ENCODE assay signal across 9 cellular contexts in genomic region chr6:70166088-70166958, GRCh38.
DNase-seq lines count a peak whose midpoint lies in the region; ATAC-seq and TF ChIP-seq lines count a peak whose summit lies in the region.
"Had no signal": no experiment of that assay in that cellular context is flagged by ENCODE, and none has a peak within 500 bp of the region (broad histone marks: within the 10 kb centered on the region; RNA-seq: fewer than 3 reads in every experiment).

No MANE protein-coding gene starts in this region.

- TF ChIP-seq CTCF in GM10248 (IDR thresholded peaks at IDR 0.05; ENCODE audit: control extremely low read depth, extremely low read depth, low read depth, missing control alignments) (peak; percentile 70), HFF-Myc (IDR thresholded peaks at IDR 0.05; ENCODE audit: low read depth, low read length, missing control alignments) (peak; percentile 58), activated B cell treated with CpG ODN at 0.5 μM for 24 hours (IDR thresholded peaks at IDR 0.05) (no peak)

- POLR2A ChIA-PET in GM10248 (lab: Yijun Ruan, JAX) (no interaction called here), activated B cell treated with CpG ODN at 0.5 μM for 24 hours (lab: Charles Lee) (no interaction called here)

- no peak overlapping the region for H3K27ac ChIP-seq in neuronal stem cell (replicated peaks; ENCODE audit: low read length)

- H3K36me3 ChIP-seq in MG63: no peaks in the 10 kb centered on the region
- H3K36me3 ChIP-seq in neuronal stem cell (replicated peaks in 1 of 2; ENCODE audit: control insufficient read depth in 2 of 2, insufficient read depth in 2 of 2, low read length in 2 of 2): no peaks in the 10 kb centered on the region

- no peak overlapping the region for H3K23ac ChIP-seq in neuronal stem cell (ENCODE audit: low read depth, low read length, poor library complexity)

- no peak overlapping the region for H3K9ac ChIP-seq in neuronal stem cell (ENCODE audit: low read depth, low read length, poor library complexity)

- H3K14ac ChIP-seq in neuronal stem cell (ENCODE audit: low read length): no peak overlapping the region

- H3K4me1 ChIP-seq in neuronal stem cell (ENCODE audit: control insufficient read depth in 2 of 2, insufficient read depth in 1 of 2, low read depth in 1 of 2, low read length in 2 of 2): no peaks in the 10 kb centered on the region

- no peak overlapping the region for H2AK5ac ChIP-seq in neuronal stem cell (ENCODE audit: low read depth, low read length)

- no peak overlapping the region for H2BK5ac ChIP-seq in neuronal stem cell (ENCODE audit: low read length)

- H3K27me3 Mint-ChIP-seq in activated B cell treated with CpG ODN at 0.5 μM for 24 hours: no peaks in the 10 kb centered on the region

- peak overlapping the region; percentile 89 for H2AFZ ChIP-seq in neuronal stem cell (ENCODE audit: low read length)

- H2BK15ac ChIP-seq in neuronal stem cell (ENCODE audit: low read length): no peak overlapping the region

- DNase-seq in A172 (ENCODE audit: low spot score) (peak; percentile 29), GM10248 (ENCODE audit: extremely low spot score) (peak; percentile 50), HFF-Myc (ENCODE audit: extremely low read depth, low read depth) (peak; percentile 2), MG63 (peak; percentile 44), activated B cell treated with CpG ODN at 0.5 μM for 24 hours (no peak), fibroblast of the conjunctiva (ENCODE audit: low read depth) (peak; percentile 14), neuronal stem cell (ENCODE audit: low spot score) (peak; percentile 38), cerebellar nuclear complex (lab: John Stamatoyannopoulos, UW) (no peak)

- H3K4me3 ChIP-seq in HFF-Myc (replicated peaks; ENCODE audit: low read depth, low read length): no peak overlapping the region
- H3K4me3 ChIP-seq in MG63: peak overlapping the region; percentile 8; the same call in 1 of the 2 replicates
- H3K4me3 ChIP-seq in neuronal stem cell (ENCODE audit: low read length in 2 of 2): peak overlapping the region in 1 of 2 donors; percentile 22

- no peak overlapping the region for H2BK12ac ChIP-seq in neuronal stem cell (ENCODE audit: low read length)

- H4K8ac ChIP-seq in neuronal stem cell (ENCODE audit: low read depth, low read length): no peak overlapping the region

- peak overlapping the region; percentile 4 for H3K27ac Mint-ChIP-seq in activated B cell treated with CpG ODN at 0.5 μM for 24 hours
- H3K27ac Mint-ChIP-seq: naive thymus-derived CD4-positive, alpha-beta T cell had no signal

- H3K27me3 ChIP-seq in MG63: peaks cover 18% of the 10 kb centered on the region
- H3K27me3 ChIP-seq in neuronal stem cell (ENCODE audit: control insufficient read depth in 3 of 3, insufficient read depth in 3 of 3, low read depth in 1 of 3, low read length in 3 of 3): no peaks in the 10 kb centered on the region

- H3K4me3 Mint-ChIP-seq in activated B cell treated with CpG ODN at 0.5 μM for 24 hours: no peak overlapping the region

- no peak overlapping the region for H2BK120ac ChIP-seq in neuronal stem cell (ENCODE audit: low read depth, low read length)

- no peaks in the 10 kb centered on the region for H3K79me1 ChIP-seq in neuronal stem cell (ENCODE audit: low read depth, low read length)

- no peak overlapping the region for H4K91ac ChIP-seq in neuronal stem cell (ENCODE audit: low read depth, low read length, poor library complexity)

- H3K9me3 ChIP-seq in MG63 (no peaks in the 10 kb centered on the region), neuronal stem cell (replicated peaks in 1 of 2; ENCODE audit: control insufficient read depth in 2 of 2, insufficient read depth in 1 of 2, low read depth in 1 of 2, low read length in 2 of 2) (no peaks in the 10 kb centered on the region)

- peaks cover 4% of the 10 kb centered on the region for H3K9me3 Mint-ChIP-seq in activated B cell treated with CpG ODN at 0.5 μM for 24 hours

- intact Hi-C loops in activated B cell treated with CpG ODN at 0.5 μM for 24 hours (cut with micrococcal nuclease): loop anchor here (1.0 to 5.0 kb wide), 3 partner anchors 331 to 1289 kb away; no protein-coding TSS in a partner anchor

- ATAC-seq in activated B cell treated with CpG ODN at 0.5 μM for 24 hours (ENCODE audit: low read depth): peak; percentile 52
- ATAC-seq: naive thymus-derived CD4-positive, alpha-beta T cell had no signal

- H3K4me2 ChIP-seq in neuronal stem cell (ENCODE audit: insufficient read depth, low read length, poor library complexity, severe bottlenecking): no peak overlapping the region

- peaks cover 77% of the 10 kb centered on the region for H3K36me3 Mint-ChIP-seq in activated B cell treated with CpG ODN at 0.5 μM for 24 hours (ENCODE audit: low read depth)
- H3K36me3 Mint-ChIP-seq: naive thymus-derived CD4-positive, alpha-beta T cell had no signal

- H3K4me1 Mint-ChIP-seq in activated B cell treated with CpG ODN at 0.5 μM for 24 hours: no peaks in the 10 kb centered on the region

- no CpG with 5 or more reads among the region's 24 CpGs for WGBS in neuronal stem cell (ENCODE audit: extremely low coverage in 2 of 2, insufficient read length in 2 of 2, insufficient replicate concordance in 1 of 2), 2 donors

- no peak overlapping the region for H3K4ac ChIP-seq in neuronal stem cell (ENCODE audit: low read length)

- CTCF ChIA-PET in GM10248 (lab: Yijun Ruan, JAX) (interaction anchor here (0.6 to 3.2 kb wide), 12 partner anchors 11 to 1294 kb away, joined by 3 to 21 read pairs (median 4); no protein-coding TSS in a partner anchor), activated B cell treated with CpG ODN at 0.5 μM for 24 hours (lab: Charles Lee) (interaction anchor here (1.3 kb wide), 3 partner anchors 10 to 437 kb away, joined by 3 to 5 read pairs (median 3); no protein-coding TSS in a partner anchor)

- H3K18ac ChIP-seq in neuronal stem cell (ENCODE audit: low read length): no peak overlapping the region

Comparison
In these comparisons a context has a peak if more than half of its experiments do, and no peak if none do; other contexts are left out.
1. DNase-seq: peak in A172 (single experiment), GM10248 (single experiment), HFF-Myc (single experiment), MG63 (single experiment), fibroblast of the conjunctiva (single experiment) and neuronal stem cell (single experiment); none in activated B cell treated with CpG ODN at 0.5 μM for 24 hours (single experiment) and cerebellar nuclear complex (0 of 2).